28 cellular contexts compared by ENCODE assay signal in the genomic region with DNA sequence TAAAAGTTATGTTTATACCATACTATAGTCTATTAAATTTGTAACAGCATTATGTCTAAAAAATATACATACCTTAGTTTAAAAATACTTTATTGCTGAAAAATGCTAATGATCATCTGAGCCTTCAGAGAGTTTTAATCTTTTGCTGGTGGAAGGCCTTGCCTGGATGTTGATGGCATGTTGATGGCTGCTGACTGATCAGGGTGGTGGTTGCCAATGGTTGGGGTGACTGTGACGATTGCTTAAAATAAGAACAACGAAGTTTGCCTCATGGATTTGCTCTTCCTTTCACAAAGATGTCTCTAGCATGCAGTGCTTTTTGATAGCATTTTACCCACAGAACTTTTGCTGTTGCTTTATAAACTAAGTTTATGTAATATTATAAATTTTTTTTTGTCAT.
"Had no signal": no experiment of that assay in that cellular context is flagged by ENCODE, and none has a peak within 500 bp of the region (broad histone marks: within the 10 kb centered on the region; RNA-seq: fewer than 3 reads in every experiment).

No MANE protein-coding gene starts in this region.

- H3K36me3 ChIP-seq: neural progenitor cell had no signal

- H3K4me1 Mint-ChIP-seq: neural progenitor cell had no signal

- H3K27me3 ChIP-seq: neural progenitor cell, neutrophil, stomach, testis, thyroid gland, transverse colon, upper lobe of left lung, vagina had no signal

- H3K4me3 ChIP-seq: lower lobe of right lung, neural progenitor cell, skin epidermis, stomach, testis, thyroid gland, transverse colon, upper lobe of left lung, vagina had no signal

- H3K9me3 ChIP-seq: lower lobe of right lung, neutrophil, stomach, testis, thyroid gland, transverse colon, upper lobe of left lung, vagina had no signal

- H2AFZ ChIP-seq: neural progenitor cell, parathyroid adenoma had no signal

- H3K36me3 Mint-ChIP-seq: natural killer cell had no signal

- H3K9me3 Mint-ChIP-seq: immature natural killer cell; natural killer cell; stimulated activated naive B cell treated with anti-CD40 and anti-IgM and Interleukin-4, amounts not matched to agents 10 μg/mL and 1 μg/mL and 100 μg/mL, for 72 hours had no signal

- H3K4me3 Mint-ChIP-seq: immature natural killer cell; natural killer cell; nephron progenitor cell; neural progenitor cell; stimulated activated naive B cell treated with anti-CD40 and anti-IgM and Interleukin-4, amounts not matched to agents 10 μg/mL and 1 μg/mL and 100 μg/mL, for 72 hours had no signal

- H3K9ac ChIP-seq: neural progenitor cell, parathyroid adenoma had no signal

- H3K4me2 ChIP-seq: neural progenitor cell had no signal

- H3K4me1 ChIP-seq: parathyroid adenoma had no signal

- H3K27me3 Mint-ChIP-seq: stimulated activated naive B cell treated with anti-CD40 and anti-IgM and Interleukin-4, amounts not matched to agents 10 μg/mL and 1 μg/mL and 100 μg/mL, for 72 hours had no signal

- DNase-seq: hypothalamus; immature natural killer cell; kidney; lower lobe of right lung; mammary epithelial cell; mesenchymal stem cell; natural killer cell; nephron progenitor cell; occipital lobe; right cardiac atrium; stimulated activated CD4-positive, alpha-beta T cell treated with anti-CD3 and anti-CD28 coated beads, Interleukin-12 subunit alpha, Interleukin-12 subunit beta, amount 100 ng/mL, for 4 hours; stimulated activated CD4-positive, alpha-beta T cell treated with anti-CD3 and anti-CD28 coated beads, Interleukin-15, amount 100 ng/mL, for 24 hours; stimulated activated CD4-positive, alpha-beta T cell treated with anti-CD3 and anti-CD28 coated beads, Interleukin-2, amount 100 ng/mL, for 24 hours; stimulated activated CD4-positive, alpha-beta T cell treated with anti-CD3 and anti-CD28 coated beads, Interleukin-4, amount 100 ng/mL, for 1 hour; stimulated activated naive B cell treated with anti-CD40 and anti-IgM and Interleukin-4, amounts not matched to agents 10 μg/mL and 1 μg/mL and 100 μg/mL, for 72 hours; stimulated activated naive CD8-positive, alpha-beta T cell treated with anti-CD3 and anti-CD28 coated beads, Interleukin-15, Interleukin-2, amounts not matched to agents 100 U/mL and 50 U/mL, for 24 hours; stomach; testis; thyroid gland; transverse colon; upper lobe of left lung had no signal

- ATAC-seq: lower lobe of right lung; natural killer cell; sciatic nerve; stimulated activated naive B cell treated with anti-CD40 and anti-IgM and Interleukin-4, amounts not matched to agents 10 μg/mL and 1 μg/mL and 100 μg/mL, for 72 hours; stimulated activated naive CD8-positive, alpha-beta T cell treated with anti-CD3 and anti-CD28 coated beads, Interleukin-15, Interleukin-2, amounts not matched to agents 100 U/mL and 50 U/mL, for 24 hours had no signal

- H3K27ac Mint-ChIP-seq: nephron progenitor cell; neural progenitor cell; stimulated activated naive B cell treated with anti-CD40 and anti-IgM and Interleukin-4, amounts not matched to agents 10 μg/mL and 1 μg/mL and 100 μg/mL, for 72 hours had no signal

- H3K27ac ChIP-seq: lower lobe of right lung, neural progenitor cell, neutrophil, parathyroid adenoma, skin epidermis, stomach, testis, thyroid gland, transverse colon, upper lobe of left lung, vagina had no signal

- FAIRE-seq: islet of Langerhans, kidney had no signal
